Comparison of ENCODE assay signal across 1 cellular context in genomic region chr1:51690285-51690961, GRCh38.
TF ChIP-seq lines count a peak whose summit lies in the region.

No MANE protein-coding gene starts in this region.

TF ChIP-seq in HEK293, 187 proteins besides CTCF, POLR2A, EP300 and RAD21 (continued from another document):
- TF ChIP-seq, protein P1, sequence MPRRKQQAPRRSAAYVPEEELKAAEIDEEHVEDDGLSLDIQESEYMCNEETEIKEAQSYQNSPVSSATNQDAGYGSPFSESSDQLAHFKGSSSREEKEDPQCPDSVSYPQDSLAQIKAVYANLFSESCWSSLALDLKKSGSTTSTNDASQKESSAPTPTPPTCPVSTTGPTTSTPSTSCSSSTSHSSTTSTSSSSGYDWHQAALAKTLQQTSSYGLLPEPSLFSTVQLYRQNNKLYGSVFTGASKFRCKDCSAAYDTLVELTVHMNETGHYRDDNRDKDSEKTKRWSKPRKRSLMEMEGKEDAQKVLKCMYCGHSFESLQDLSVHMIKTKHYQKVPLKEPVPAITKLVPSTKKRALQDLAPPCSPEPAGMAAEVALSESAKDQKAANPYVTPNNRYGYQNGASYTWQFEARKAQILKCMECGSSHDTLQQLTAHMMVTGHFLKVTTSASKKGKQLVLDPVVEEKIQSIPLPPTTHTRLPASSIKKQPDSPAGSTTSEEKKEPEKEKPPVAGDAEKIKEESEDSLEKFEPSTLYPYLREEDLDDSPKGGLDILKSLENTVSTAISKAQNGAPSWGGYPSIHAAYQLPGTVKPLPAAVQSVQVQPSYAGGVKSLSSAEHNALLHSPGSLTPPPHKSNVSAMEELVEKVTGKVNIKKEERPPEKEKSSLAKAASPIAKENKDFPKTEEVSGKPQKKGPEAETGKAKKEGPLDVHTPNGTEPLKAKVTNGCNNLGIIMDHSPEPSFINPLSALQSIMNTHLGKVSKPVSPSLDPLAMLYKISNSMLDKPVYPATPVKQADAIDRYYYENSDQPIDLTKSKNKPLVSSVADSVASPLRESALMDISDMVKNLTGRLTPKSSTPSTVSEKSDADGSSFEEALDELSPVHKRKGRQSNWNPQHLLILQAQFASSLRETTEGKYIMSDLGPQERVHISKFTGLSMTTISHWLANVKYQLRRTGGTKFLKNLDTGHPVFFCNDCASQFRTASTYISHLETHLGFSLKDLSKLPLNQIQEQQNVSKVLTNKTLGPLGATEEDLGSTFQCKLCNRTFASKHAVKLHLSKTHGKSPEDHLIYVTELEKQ (tag by site-specific recombination; IDR thresholded peaks at IDR 0.05; ENCODE audit: borderline replicate concordance): no peak
- TF ChIP-seq ZNF366 (tag by site-specific recombination; conservative IDR thresholded peaks at IDR 0.05) (0 out of 2 replicates have a peak, but pooled peaks have one; percentile 12), ZBTB17 (tag by site-specific recombination; IDR thresholded peaks at IDR 0.05) (peak; percentile 77), ZNF660 (tag by site-specific recombination; IDR thresholded peaks at IDR 0.05) (0 out of 2 replicates have a peak, but pooled peaks have one; percentile 27), ZNF664 (tag by site-specific recombination; IDR thresholded peaks at IDR 0.05) (peak; percentile 85), SCRT2 (tag by site-specific recombination; IDR thresholded peaks at IDR 0.05) (0 out of 2 replicates have a peak, but pooled peaks have one; percentile 19), ZNF530 (tag by site-specific recombination; IDR thresholded peaks at IDR 0.05; ENCODE audit: low read depth) (no peak), ZNF777 (tag by site-specific recombination; IDR thresholded peaks at IDR 0.05; ENCODE audit: borderline replicate concordance) (no peak), ZNF354C (tag by site-specific recombination; IDR thresholded peaks at IDR 0.05; ENCODE audit: borderline replicate concordance, low read depth) (no peak), ZFHX2 (tag by site-specific recombination; conservative IDR thresholded peaks at IDR 0.05) (0 out of 2 replicates have a peak, but pooled peaks have one; percentile 20), ZIC2 (tag by site-specific recombination; IDR thresholded peaks at IDR 0.05) (no peak), ZBTB8A (tag by site-specific recombination; IDR thresholded peaks at IDR 0.05) (no peak), ZNF596 (tag by site-specific recombination; IDR thresholded peaks at IDR 0.05) (no peak), SP3 (tag by site-specific recombination; IDR thresholded peaks at IDR 0.05) (no peak), SP7 (tag by site-specific recombination; IDR thresholded peaks at IDR 0.05) (peak; percentile 43; the same call in 1 of the 2 replicates), ZBTB21 (tag by site-specific recombination; IDR thresholded peaks at IDR 0.05) (peak; percentile 69; the same call in 1 of the 2 replicates)
- TF ChIP-seq, protein P2, sequence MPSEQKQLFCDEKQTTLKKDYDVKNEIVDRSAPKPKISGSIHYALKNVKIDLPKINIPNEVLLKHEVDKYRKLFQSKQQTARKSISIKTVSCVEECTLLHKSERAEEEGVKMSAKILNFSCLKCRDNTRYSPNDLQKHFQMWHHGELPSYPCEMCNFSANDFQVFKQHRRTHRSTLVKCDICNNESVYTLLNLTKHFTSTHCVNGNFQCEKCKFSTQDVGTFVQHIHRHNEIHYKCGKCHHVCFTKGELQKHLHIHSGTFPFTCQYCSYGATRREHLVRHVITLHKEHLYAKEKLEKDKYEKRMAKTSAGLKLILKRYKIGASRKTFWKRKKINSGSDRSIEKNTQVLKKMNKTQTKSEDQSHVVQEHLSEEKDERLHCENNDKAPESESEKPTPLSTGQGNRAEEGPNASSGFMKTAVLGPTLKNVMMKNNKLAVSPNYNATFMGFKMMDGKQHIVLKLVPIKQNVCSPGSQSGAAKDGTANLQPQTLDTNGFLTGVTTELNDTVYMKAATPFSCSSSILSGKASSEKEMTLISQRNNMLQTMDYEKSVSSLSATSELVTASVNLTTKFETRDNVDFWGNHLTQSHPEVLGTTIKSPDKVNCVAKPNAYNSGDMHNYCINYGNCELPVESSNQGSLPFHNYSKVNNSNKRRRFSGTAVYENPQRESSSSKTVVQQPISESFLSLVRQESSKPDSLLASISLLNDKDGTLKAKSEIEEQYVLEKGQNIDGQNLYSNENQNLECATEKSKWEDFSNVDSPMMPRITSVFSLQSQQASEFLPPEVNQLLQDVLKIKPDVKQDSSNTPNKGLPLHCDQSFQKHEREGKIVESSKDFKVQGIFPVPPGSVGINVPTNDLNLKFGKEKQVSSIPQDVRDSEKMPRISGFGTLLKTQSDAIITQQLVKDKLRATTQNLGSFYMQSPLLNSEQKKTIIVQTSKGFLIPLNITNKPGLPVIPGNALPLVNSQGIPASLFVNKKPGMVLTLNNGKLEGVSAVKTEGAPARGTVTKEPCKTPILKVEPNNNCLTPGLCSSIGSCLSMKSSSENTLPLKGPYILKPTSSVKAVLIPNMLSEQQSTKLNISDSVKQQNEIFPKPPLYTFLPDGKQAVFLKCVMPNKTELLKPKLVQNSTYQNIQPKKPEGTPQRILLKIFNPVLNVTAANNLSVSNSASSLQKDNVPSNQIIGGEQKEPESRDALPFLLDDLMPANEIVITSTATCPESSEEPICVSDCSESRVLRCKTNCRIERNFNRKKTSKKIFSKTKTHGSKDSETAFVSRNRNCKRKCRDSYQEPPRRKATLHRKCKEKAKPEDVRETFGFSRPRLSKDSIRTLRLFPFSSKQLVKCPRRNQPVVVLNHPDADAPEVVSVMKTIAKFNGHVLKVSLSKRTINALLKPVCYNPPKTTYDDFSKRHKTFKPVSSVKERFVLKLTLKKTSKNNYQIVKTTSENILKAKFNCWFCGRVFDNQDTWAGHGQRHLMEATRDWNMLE (tag by site-specific recombination; conservative IDR thresholded peaks at IDR 0.05; ENCODE audit: low read depth): 0 out of 2 replicates have a peak, but pooled peaks have one; percentile 5
